18 cellular contexts compared by ENCODE assay signal in the genomic region with DNA sequence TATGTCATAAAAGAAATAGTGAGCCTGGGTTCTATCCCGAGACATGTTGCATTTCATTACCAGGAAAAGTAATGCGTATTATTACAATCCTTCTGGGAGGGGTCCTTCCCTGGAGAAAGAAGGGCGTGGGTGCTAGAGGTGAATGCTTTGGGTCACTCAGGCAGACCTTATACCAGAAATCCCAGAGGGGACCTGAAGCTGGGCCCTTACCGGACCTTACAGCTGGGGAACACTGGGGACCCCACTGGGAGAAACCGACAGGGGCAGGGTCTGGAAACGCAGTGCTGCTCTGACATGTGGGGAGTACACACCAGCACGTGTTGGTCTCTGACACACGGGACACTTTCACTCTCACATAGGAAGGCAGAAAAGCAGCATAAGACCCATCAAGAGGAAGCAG.
DNase-seq lines count a peak whose midpoint lies in the region; ATAC-seq and TF ChIP-seq lines count a peak whose summit lies in the region.
"Had no signal": no experiment of that assay in that cellular context is flagged by ENCODE, and none has a peak within 500 bp of the region (broad histone marks: within the 10 kb centered on the region; RNA-seq: fewer than 3 reads in every experiment).

No MANE protein-coding gene starts in this region.

- 86% methylated on average over 8 of the region's 8 CpGs for WGBS in HUES64
- WGBS in endodermal cell (ENCODE audit: insufficient coverage in 1 of 2, insufficient read length in 1 of 2), 2 experiments: 89 to 93% methylated on average over 3 to 8 of the region's 8 CpGs

- H3K4me1 Mint-ChIP-seq in endodermal cell: peaks cover 83% of the 10 kb centered on the region
- peaks cover 20 to 73% (median 51%) of the 10 kb centered on the region in 4 donors for H3K4me1 Mint-ChIP-seq in naive thymus-derived CD8-positive, alpha-beta T cell

- H3K9ac ChIP-seq in HUES64 (ENCODE audit: low read depth, low read length): peak overlapping the region; percentile 8; the same call in 1 of the 2 replicates
- no peak overlapping the region for H3K9ac ChIP-seq in endodermal cell (ENCODE audit: extremely low read depth, low read length, poor library complexity, severe bottlenecking)
- peak overlapping the region; percentile 13 to 45 for H3K9ac ChIP-seq in stomach smooth muscle (ENCODE audit: low read length in 2 of 2)

- no peak overlapping the region for H3K4me3 Mint-ChIP-seq in endodermal cell
- H3K4me3 Mint-ChIP-seq in naive thymus-derived CD8-positive, alpha-beta T cell: no peak overlapping the region
- H3K4me3 Mint-ChIP-seq: activated naive CD8-positive, alpha-beta T cell; central memory CD8-positive, alpha-beta T cell; T-helper 2 cell treated with Interferon-gamma antibody and Interleukin-4, amounts not matched to agents 5 μg/mL and 100 μg/mL, for 36 hours had no signal

- ATAC-seq in naive thymus-derived CD8-positive, alpha-beta T cell: no peak

- no peaks in the 10 kb centered on the region for H3K27me3 ChIP-seq in HUES64 (ENCODE audit: insufficient read depth, low read length)
- H3K27me3 ChIP-seq in endodermal cell (ENCODE audit: control insufficient read depth, insufficient read depth, low read length, poor library complexity, severe bottlenecking): no peaks in the 10 kb centered on the region
- H3K27me3 ChIP-seq in stomach smooth muscle (ENCODE audit: control insufficient read depth in 1 of 2, insufficient read depth in 2 of 2, low read length in 2 of 2): no peaks in the 10 kb centered on the region
- no peaks in the 10 kb centered on the region for H3K27me3 ChIP-seq in tibial artery

- no peak overlapping the region for H3K27ac Mint-ChIP-seq in endodermal cell
- peak overlapping the region in 8 of 10 donors; percentile 9 to 99 (median 82) for H3K27ac Mint-ChIP-seq in naive thymus-derived CD8-positive, alpha-beta T cell
- H3K27ac Mint-ChIP-seq: T-helper 2 cell treated with Interferon-gamma antibody and Interleukin-4, amounts not matched to agents 5 μg/mL and 100 μg/mL, for 36 hours had no signal

- peaks cover 36% of the 10 kb centered on the region for H3K4me1 ChIP-seq in HUES64 (ENCODE audit: insufficient read depth, low read length)
- peaks cover 26% of the 10 kb centered on the region for H3K4me1 ChIP-seq in endodermal cell (ENCODE audit: control insufficient read depth, insufficient read depth, low read length)
- peaks cover 9% of the 10 kb centered on the region for H3K4me1 ChIP-seq in stomach smooth muscle (ENCODE audit: control insufficient read depth, insufficient read depth, low read length)
- peaks cover 0 to 29% (median 1%) of the 10 kb centered on the region in 4 donors for H3K4me1 ChIP-seq in tibial artery

- no peak overlapping the region for H3K4me3 ChIP-seq in HUES64 (ENCODE audit: low read length)
- H3K4me3 ChIP-seq in endodermal cell (ENCODE audit: low read length): no peak overlapping the region
- H3K4me3 ChIP-seq in stomach smooth muscle (ENCODE audit: low read length in 2 of 2): no peak overlapping the region
- no peak overlapping the region for H3K4me3 ChIP-seq in tibial artery
- H3K4me3 ChIP-seq: thoracic aorta had no signal

- POLR2A ChIA-PET in naive thymus-derived CD8-positive, alpha-beta T cell (lab: Charles Lee): interaction anchor here (0.6 to 1.5 kb wide), 4 partner anchors 11 to 381 kb away, joined by 3 to 7 read pairs (median 4); no protein-coding TSS in a partner anchor

- H3K27ac ChIP-seq in HUES64 (ENCODE audit: low read depth, low read length) (no peak overlapping the region), endodermal cell (ENCODE audit: low read depth, low read length) (no peak overlapping the region), stomach smooth muscle (ENCODE audit: low read length) (peak overlapping the region; percentile 46), tibial artery (peak overlapping the region in 1 of 2 donors; percentile 39)
- H3K27ac ChIP-seq: C4-2B had no signal

- H3K9me3 ChIP-seq in HUES64 (ENCODE audit: insufficient read depth, low read depth, low read length) (no peaks in the 10 kb centered on the region), endodermal cell (ENCODE audit: control insufficient read depth, low read length) (no peaks in the 10 kb centered on the region), stomach smooth muscle (ENCODE audit: control insufficient read depth in 2 of 2, low read length in 2 of 2) (no peaks in the 10 kb centered on the region), tibial artery (no peaks in the 10 kb centered on the region)
- H3K9me3 ChIP-seq: thoracic aorta had no signal

- H3K36me3 Mint-ChIP-seq in endodermal cell (ENCODE audit: low read depth): peaks cover 11% of the 10 kb centered on the region
- no peaks in the 10 kb centered on the region for H3K36me3 Mint-ChIP-seq in naive thymus-derived CD8-positive, alpha-beta T cell

- no peak for TF ChIP-seq CTCF in endodermal cell (conservative IDR thresholded peaks at IDR 0.05)
- no peak for TF ChIP-seq CTCF in tibial artery (IDR thresholded peaks at IDR 0.05)

- intact Hi-C loops in tibial artery (cut with DNase I; ENCODE audit: low total_unique reads): no loop called here

- H3K27me3 Mint-ChIP-seq in endodermal cell (ENCODE audit: insufficient read depth): no peaks in the 10 kb centered on the region
- H3K27me3 Mint-ChIP-seq in naive thymus-derived CD8-positive, alpha-beta T cell: no peaks in the 10 kb centered on the region
- H3K27me3 Mint-ChIP-seq: activated naive CD8-positive, alpha-beta T cell; central memory CD8-positive, alpha-beta T cell had no signal

- H3K36me3 ChIP-seq in HUES64 (ENCODE audit: insufficient read depth, low read length) (no peaks in the 10 kb centered on the region), endodermal cell (ENCODE audit: control insufficient read depth, insufficient read depth, low read length) (no peaks in the 10 kb centered on the region), stomach smooth muscle (ENCODE audit: control insufficient read depth in 2 of 2, insufficient read depth in 2 of 2, low read length in 2 of 2) (no peaks in the 10 kb centered on the region), tibial artery (no peaks in the 10 kb centered on the region)
- H3K36me3 ChIP-seq: thoracic aorta had no signal

- peaks cover 2% of the 10 kb centered on the region for H3K9me3 Mint-ChIP-seq in endodermal cell
- no peaks in the 10 kb centered on the region for H3K9me3 Mint-ChIP-seq in naive thymus-derived CD8-positive, alpha-beta T cell
- H3K9me3 Mint-ChIP-seq: central memory CD8-positive, alpha-beta T cell; T-helper 2 cell treated with Interferon-gamma antibody and Interleukin-4, amounts not matched to agents 5 μg/mL and 100 μg/mL, for 36 hours had no signal

- DNase-seq in endodermal cell (peak; percentile 41), tibial artery (no peak), NCI-H2107 treated with DMSO at 0.1 percent for 48 hours (lab: John Stamatoyannopoulos, UW; ENCODE audit: unreplicated experiment) (no peak), mesenteric fat pad (ENCODE audit: low spot score) (no peak)
- DNase-seq in naive thymus-derived CD8-positive, alpha-beta T cell: no peak
- DNase-seq: activated CD4-positive, alpha-beta T cell treated with anti-CD3 and anti-CD28 coated beads for 4 hours; activated T-cell treated with anti-CD3 and anti-CD28 coated beads for 4 hours; NCI-H1436 treated with DMSO at 0.1 percent for 48 hours; NCI-H226; SIG-M5; stimulated activated CD4-positive, alpha-beta T cell treated with anti-CD3 and anti-CD28 coated beads, Interleukin-1b, Interleukin-23, amount 100 ng/mL, for 48 hours had no signal
